ENCODE assay signal across 8 cellular contexts in the genomic region with DNA sequence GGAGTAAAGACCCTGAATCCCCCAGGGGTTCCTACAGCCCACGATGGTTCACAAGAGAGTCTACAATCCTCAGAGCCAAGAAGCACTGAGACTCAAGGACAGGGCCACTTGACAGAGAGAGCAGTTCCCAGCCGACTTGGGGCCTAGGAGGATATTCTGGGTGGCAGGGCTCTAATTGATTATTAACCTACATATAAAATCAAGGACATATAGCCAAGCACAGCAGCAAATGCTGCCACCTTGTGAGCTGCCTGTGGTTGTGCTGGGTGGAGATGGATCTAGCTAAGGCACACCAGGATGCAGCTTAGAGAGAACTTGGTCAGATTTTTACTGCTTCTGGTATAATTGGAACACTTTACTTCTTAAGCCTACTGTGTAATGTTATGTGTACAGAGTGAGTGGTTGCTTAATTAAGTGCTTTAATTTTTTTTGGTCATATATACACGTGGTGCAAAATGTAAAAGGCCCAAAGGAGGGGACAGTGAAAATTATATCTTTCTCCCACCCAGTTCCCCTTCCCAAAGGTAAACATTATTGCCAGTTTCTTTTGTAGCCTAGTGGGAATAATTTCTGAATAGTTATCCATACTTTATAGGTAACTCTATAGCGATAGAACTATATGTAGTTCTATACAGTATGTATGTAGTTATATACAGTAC.
DNase-seq lines count a peak whose midpoint lies in the region; ATAC-seq and TF ChIP-seq lines count a peak whose summit lies in the region.

No MANE protein-coding gene starts in this region.

- peak; percentile 31 for ATAC-seq in GM19467 (IDR thresholded peaks at IDR 0.05; ENCODE audit: unreplicated experiment)
- no peak for ATAC-seq in GM18870 (IDR thresholded peaks at IDR 0.05; ENCODE audit: unreplicated experiment)

- H3K4me2 ChIP-seq in OCI-LY7 (ENCODE audit: low read length) = no peak overlapping the region

- H3K36me3 ChIP-seq in BE2C (no peaks in the 10 kb centered on the region), OCI-LY7 (ENCODE audit: insufficient read depth, low read length) (no peaks in the 10 kb centered on the region)

- H3K9me2 ChIP-seq in OCI-LY7 (ENCODE audit: insufficient read depth, low read length) = no peaks in the 10 kb centered on the region

- H3K4me3 ChIP-seq in BE2C (ENCODE audit: low read depth, low read length) = no peak overlapping the region
- no peak overlapping the region for H3K4me3 ChIP-seq in OCI-LY7 (ENCODE audit: low read depth, low read length, poor library complexity, severe bottlenecking)

- no TSS peak for BruUV-seq in OCI-LY7 (replicated peaks; lab: Mats Ljungman, UMichigan)

- DNase-seq in BE2C = no peak
- peak; percentile 61 for DNase-seq in OCI-LY7 (ENCODE audit: low spot score)
- peak; percentile 42 for DNase-seq in activated T-helper 9 cell treated with anti-CD3 and anti-CD28 coated beads, Interleukin-2, amount 50 U/mL, for 16 hours (ENCODE audit: low read depth)
- peak; percentile 52 for DNase-seq in iPS-NIHi11 (ENCODE audit: low spot score)
- DNase-seq in stimulated activated CD4-positive, alpha-beta T cell treated with anti-CD3 and anti-CD28 coated beads, TNF-alpha, amount 100 ng/mL, for 4 hours (ENCODE audit: low read depth in 3 of 3) = peak; percentile 16 to 52 (median 29)
- DNase-seq in hippocampal formation (lab: John Stamatoyannopoulos, UW) = no peak

- POLR2A ChIA-PET in OCI-LY7 (lab: Charles Lee) = interaction anchor here (1.5 kb wide), 1 partner anchor 138 kb away, joined by 3 read pairs; no protein-coding TSS in a partner anchor

- CTCF ChIA-PET in OCI-LY7 (lab: Charles Lee; ENCODE audit: unreplicated experiment) = interaction anchor here (0.5 kb wide), 1 partner anchor 115 kb away, joined by 3 read pairs; no protein-coding TSS in a partner anchor

- H2AFZ ChIP-seq in OCI-LY7 (ENCODE audit: low read length) = no peak overlapping the region

- H3K27me3 ChIP-seq in BE2C = no peaks in the 10 kb centered on the region

- H3K4me1 ChIP-seq in BE2C = no peaks in the 10 kb centered on the region
- H3K4me1 ChIP-seq in OCI-LY7 (ENCODE audit: insufficient read depth, low read length, poor library complexity, severe bottlenecking) = peaks cover 43% of the 10 kb centered on the region

- H3K9me3 ChIP-seq in BE2C = no peaks in the 10 kb centered on the region
- H3K9me3 ChIP-seq in OCI-LY7 (ENCODE audit: low read length) = no peaks in the 10 kb centered on the region

- peaks cover 25% of the 10 kb centered on the region; the same call in 1 of the 2 replicates for H3K79me2 ChIP-seq in OCI-LY7 (ENCODE audit: insufficient read depth, low read depth, low read length)

- no peaks in the 10 kb centered on the region for H4K20me1 ChIP-seq in OCI-LY7 (ENCODE audit: insufficient read depth, low read length)

- TF ChIP-seq CTCF in BE2C (IDR thresholded peaks at IDR 0.05; ENCODE audit: low read depth, low read length) (peak; percentile 30), OCI-LY7 (conservative IDR thresholded peaks at IDR 0.05; ENCODE audit: low read length) (peak; percentile 85)

- intact Hi-C loops in OCI-LY7 (cut with micrococcal nuclease; ENCODE audit: unreplicated experiment) = loop anchor here (1.0 to 10.0 kb wide), 2 partner anchors 141 to 370 kb away; partner anchors contain the start of gene IQGAP2

- H3K27ac ChIP-seq in OCI-LY7 (ENCODE audit: low read depth, low read length, poor library complexity, severe bottlenecking) = no peak overlapping the region

Comparison
In these comparisons a context has a peak if more than half of its experiments do, and no peak if none do; other contexts are left out.
1. DNase-seq: peak in OCI-LY7 (single experiment), activated T-helper 9 cell treated with anti-CD3 and anti-CD28 coated beads, Interleukin-2, amount 50 U/mL, for 16 hours (single experiment), iPS-NIHi11 (single experiment) and stimulated activated CD4-positive, alpha-beta T cell treated with anti-CD3 and anti-CD28 coated beads, TNF-alpha, amount 100 ng/mL, for 4 hours (3 of 3); none in BE2C (single experiment) and hippocampal formation (0 of 2).